In the genomic region with DNA sequence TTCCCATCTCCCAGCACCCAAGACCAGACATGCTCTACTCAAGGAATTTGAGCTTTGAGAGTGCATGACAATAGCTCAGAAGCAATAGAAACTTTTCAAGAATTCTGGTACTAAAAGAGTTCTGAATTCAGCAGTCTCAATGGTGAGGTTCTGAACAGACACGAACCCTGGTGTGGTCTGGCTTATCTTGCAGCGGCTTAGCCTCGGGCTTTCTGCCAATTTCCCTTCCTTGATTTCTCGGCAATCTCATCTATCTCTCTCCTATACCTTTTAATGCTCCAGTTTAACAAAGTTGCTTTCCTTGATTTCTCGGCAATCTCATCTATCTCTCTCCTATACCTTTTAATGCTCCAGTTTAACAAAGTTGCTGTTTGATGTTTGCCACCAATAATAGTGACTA, we compare ENCODE assay signal across 17 cellular contexts.
DNase-seq lines count a peak whose midpoint lies in the region; ATAC-seq, FAIRE-seq and TF ChIP-seq lines count a peak whose summit lies in the region.
"Had no signal": no experiment of that assay in that cellular context is flagged by ENCODE, and none has a peak within 500 bp of the region (broad histone marks: within the 10 kb centered on the region; RNA-seq: fewer than 3 reads in every experiment).

No MANE protein-coding gene starts in this region.

- no peak overlapping the region for H3K9ac ChIP-seq in SK-N-SH

- TF ChIP-seq EP300 in SK-N-SH (IDR thresholded peaks at IDR 0.05; ENCODE audit: borderline replicate concordance in 1 of 2, low read depth in 1 of 2, low read length in 1 of 2) = no peak

- H3K9me3 ChIP-seq in SK-N-SH = no peaks in the 10 kb centered on the region
- no peaks in the 10 kb centered on the region; the same call in 1 of the 2 replicates for H3K9me3 ChIP-seq in SJCRH30 (replicated peaks)
- H3K9me3 ChIP-seq in small intestine (ENCODE audit: control insufficient read depth, low read depth) = no peaks in the 10 kb centered on the region

- no peak for TF ChIP-seq CTCF in SK-N-SH (IDR thresholded peaks at IDR 0.05)
- TF ChIP-seq CTCF in choroid plexus epithelial cell (conservative IDR thresholded peaks at IDR 0.05; ENCODE audit: low read depth, low read length) = no peak

- H3K4me1 ChIP-seq in SK-N-SH (ENCODE audit: control insufficient read depth in 1 of 2, insufficient read depth in 2 of 2, low read depth in 1 of 2, low read length in 1 of 2) (no peaks in the 10 kb centered on the region; a peak in 2 of 4 replicates), SJCRH30 (no peaks in the 10 kb centered on the region), small intestine (ENCODE audit: control insufficient read depth in 2 of 2, insufficient read depth in 1 of 2, low read depth in 1 of 2, low read length in 1 of 2) (no peaks in the 10 kb centered on the region)

- H3K4me1 Mint-ChIP-seq in naive thymus-derived CD8-positive, alpha-beta T cell = peaks cover 0 to 4% (median 2%) of the 10 kb centered on the region in 4 donors

- no peak for FAIRE-seq in small intestine (lab: Jason Lieb, UNC)
- FAIRE-seq: GM12892, GM19239 had no signal

- POLR2A ChIA-PET in SK-N-SH (lab: Yijun Ruan, JAX) = no interaction called here
- POLR2A ChIA-PET in naive thymus-derived CD8-positive, alpha-beta T cell (lab: Charles Lee) = no interaction called here

- no peak overlapping the region for H3K27ac ChIP-seq in SK-N-SH (ENCODE audit: low read depth in 2 of 2, low read length in 1 of 2)
- H3K27ac ChIP-seq in SJCRH30 = no peak overlapping the region
- no peak overlapping the region for H3K27ac ChIP-seq in small intestine (ENCODE audit: low read depth in 1 of 2, low read length in 1 of 2)

- no peak overlapping the region for H2AFZ ChIP-seq in SK-N-SH (ENCODE audit: low read depth)

- H3K9me2 ChIP-seq in SK-N-SH = no peaks in the 10 kb centered on the region

- no peak overlapping the region for H3K4me3 ChIP-seq in SK-N-SH (ENCODE audit: low read depth in 2 of 2, low read length in 1 of 2)
- H3K4me3 ChIP-seq in SJCRH30 = no peak overlapping the region
- H3K4me3 ChIP-seq in choroid plexus epithelial cell (ENCODE audit: low read depth, low read length) = no peak overlapping the region
- no peak overlapping the region for H3K4me3 ChIP-seq in small intestine (ENCODE audit: low read depth in 1 of 2, low read length in 2 of 2)

- TF ChIP-seq RAD21 in SK-N-SH (IDR thresholded peaks at IDR 0.05; ENCODE audit: low read length) = no peak

- H4K20me1 ChIP-seq in SK-N-SH (ENCODE audit: insufficient read depth) = no peaks in the 10 kb centered on the region

- no peak overlapping the region for H3K27ac Mint-ChIP-seq in naive thymus-derived CD8-positive, alpha-beta T cell
- H3K27ac Mint-ChIP-seq: CD4-positive, alpha-beta T cell had no signal

- H3K36me3 ChIP-seq in SK-N-SH (replicated peaks in 1 of 2; ENCODE audit: control insufficient read depth in 1 of 2, insufficient read depth in 2 of 2, low read length in 1 of 2) (no peaks in the 10 kb centered on the region), SJCRH30 (no peaks in the 10 kb centered on the region), small intestine (ENCODE audit: control insufficient read depth in 2 of 2, insufficient read depth in 2 of 2, low read length in 2 of 2) (no peaks in the 10 kb centered on the region)

- peaks cover 8% of the 10 kb centered on the region for H3F3A ChIP-seq in SK-N-SH (replicated peaks; ENCODE audit: insufficient read depth)

- peaks cover 0 to 2% (median 0%) of the 10 kb centered on the region in 5 donors for H3K27me3 Mint-ChIP-seq in naive thymus-derived CD8-positive, alpha-beta T cell
- H3K27me3 Mint-ChIP-seq: CD4-positive, alpha-beta T cell had no signal

- no peaks in the 10 kb centered on the region for H3K36me3 Mint-ChIP-seq in naive thymus-derived CD8-positive, alpha-beta T cell

- H3K79me2 ChIP-seq in SK-N-SH (ENCODE audit: insufficient read depth) = no peaks in the 10 kb centered on the region

- ATAC-seq in SK-N-SH treated with all-trans-retinoic acid at 6 μM for 48 hours (no peak), GM18907 (IDR thresholded peaks at IDR 0.05; ENCODE audit: unreplicated experiment) (no peak)
- ATAC-seq in naive thymus-derived CD8-positive, alpha-beta T cell = no peak
- no peak for ATAC-seq in activated CD4-positive, CD25-positive, alpha-beta regulatory T cell treated with anti-CD3 and anti-CD28 coated beads, Interleukin-2, amount 50 U/mL, for 24 hours

- DNase-seq in SK-N-SH (no peak), SJCRH30 (peak; percentile 5 to 16), choroid plexus epithelial cell (ENCODE audit: low read depth) (peak; percentile 26), small intestine (peak; percentile 17)
- no peak for DNase-seq in naive thymus-derived CD8-positive, alpha-beta T cell
- DNase-seq: 8988T; ACHN; C1 segment of cervical spinal cord; CD4-positive, alpha-beta T cell; DND-41; GDM1; HCEC 1CT had no signal

- no peaks in the 10 kb centered on the region for H3K27me3 ChIP-seq in SK-N-SH (ENCODE audit: insufficient read depth)
- no peaks in the 10 kb centered on the region for H3K27me3 ChIP-seq in SJCRH30
- H3K27me3 ChIP-seq in small intestine (ENCODE audit: control insufficient read depth in 2 of 2, insufficient read depth in 2 of 2, low read length in 2 of 2) = no peaks in the 10 kb centered on the region

- no peak overlapping the region for H3K4me3 Mint-ChIP-seq in naive thymus-derived CD8-positive, alpha-beta T cell
- H3K4me3 Mint-ChIP-seq: CD4-positive, alpha-beta T cell had no signal

- no peak overlapping the region for H3K4me2 ChIP-seq in SK-N-SH

- H3K9me3 Mint-ChIP-seq in naive thymus-derived CD8-positive, alpha-beta T cell = peaks cover 0 to 2% (median 0%) of the 10 kb centered on the region in 9 donors
- H3K9me3 Mint-ChIP-seq: CD4-positive, alpha-beta T cell had no signal

- WGBS in SK-N-SH (ENCODE audit: low lambda C conversion rate) = 74% methylated on average over 5 of the region's 5 CpGs
- 13 to 55% (median 42%) methylated on average over 5 of the region's 5 CpGs for WGBS in small intestine, 3 donors

- CTCF ChIA-PET in SK-N-SH (lab: Yijun Ruan, JAX) = no interaction called here

TF ChIP-seq in SK-N-SH, 30 proteins besides CTCF, POLR2A, EP300 and RAD21:
- no peak for TF ChIP-seq ELF1 (IDR thresholded peaks at IDR 0.05)
- TF ChIP-seq SIN3A (IDR thresholded peaks at IDR 0.05; ENCODE audit: borderline replicate concordance, low read depth, low read length) = no peak
- TF ChIP-seq, protein P1, sequence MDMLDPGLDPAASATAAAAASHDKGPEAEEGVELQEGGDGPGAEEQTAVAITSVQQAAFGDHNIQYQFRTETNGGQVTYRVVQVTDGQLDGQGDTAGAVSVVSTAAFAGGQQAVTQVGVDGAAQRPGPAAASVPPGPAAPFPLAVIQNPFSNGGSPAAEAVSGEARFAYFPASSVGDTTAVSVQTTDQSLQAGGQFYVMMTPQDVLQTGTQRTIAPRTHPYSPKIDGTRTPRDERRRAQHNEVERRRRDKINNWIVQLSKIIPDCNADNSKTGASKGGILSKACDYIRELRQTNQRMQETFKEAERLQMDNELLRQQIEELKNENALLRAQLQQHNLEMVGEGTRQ (IDR thresholded peaks at IDR 0.05; ENCODE audit: borderline replicate concordance, low read depth, low read length) = no peak
- no peak for TF ChIP-seq YY1 (IDR thresholded peaks at IDR 0.05; ENCODE audit: low read depth)
- TF ChIP-seq FOSL2 (IDR thresholded peaks at IDR 0.05; ENCODE audit: borderline replicate concordance, low read depth) = no peak
- no peak for TF ChIP-seq MAX (IDR thresholded peaks at IDR 0.05; ENCODE audit: low read depth)
- TF ChIP-seq GATA2 (CRISPR knock-in tag; IDR thresholded peaks at IDR 0.05) = 0 out of 2 replicates have a peak, but pooled peaks have one; percentile 19
TF ChIP-seq in SK-N-SH: peak in this region for 1.

TF ChIP-seq in SK-N-SH treated with all-trans-retinoic acid at 6 μM for 48 hours, 23 proteins besides CTCF, POLR2A, EP300 and RAD21 (continues in another document):
- no peak for TF ChIP-seq ARNTL (CRISPR knock-in tag; IDR thresholded peaks at IDR 0.05; ENCODE audit: borderline replicate concordance, low read depth)
- no peak for TF ChIP-seq ZNF565 (CRISPR knock-in tag; conservative IDR thresholded peaks at IDR 0.05; ENCODE audit: low read depth)
- TF ChIP-seq ZNF70 (CRISPR knock-in tag; IDR thresholded peaks at IDR 0.05) = no peak
- TF ChIP-seq PPARA (CRISPR knock-in tag; IDR thresholded peaks at IDR 0.05; ENCODE audit: borderline replicate concordance) = no peak
- no peak for TF ChIP-seq CSRNP3 (CRISPR knock-in tag; IDR thresholded peaks at IDR 0.05)
- TF ChIP-seq SNAI2 (CRISPR knock-in tag; IDR thresholded peaks at IDR 0.05) = no peak
- TF ChIP-seq PATZ1 (CRISPR knock-in tag; IDR thresholded peaks at IDR 0.05; ENCODE audit: borderline replicate concordance) = no peak
- no peak for TF ChIP-seq ISL1 (CRISPR knock-in tag; IDR thresholded peaks at IDR 0.05)
- TF ChIP-seq RARB (CRISPR knock-in tag; IDR thresholded peaks at IDR 0.05) = no peak
- no peak for TF ChIP-seq ZFP3 (CRISPR knock-in tag; IDR thresholded peaks at IDR 0.05)

Comparison
In these comparisons a context has a peak if more than half of its experiments do, and no peak if none do; other contexts are left out.
1. DNase-seq: peak in SJCRH30 (2 of 2), choroid plexus epithelial cell (single experiment) and small intestine (single experiment); none in SK-N-SH (single experiment) and naive thymus-derived CD8-positive, alpha-beta T cell (0 of 10).